ENCODE assay signal across 39 cellular contexts in genomic region chr15:55383687-55384086, GRCh38. TPM values are rescaled to one million over a fixed set of nuclear protein-coding genes. Genes with fewer than 3 reads are reported as not detected.
"Had no signal": no experiment of that assay in that cellular context is flagged by ENCODE, and none has a peak within 500 bp of the region (broad histone marks: within the 10 kb centered on the region; RNA-seq: fewer than 3 reads in every experiment).

No MANE protein-coding gene starts in this region.

- H3K27me3 ChIP-seq: ascending aorta, cardiac muscle cell had no signal

- H3K27me3 Mint-ChIP-seq: activated B cell treated with CpG ODN at 0.5 μM for 24 hours; activated CD4-positive, alpha-beta memory T cell treated with anti-CD3 and anti-CD28 coated beads for 36 hours; activated CD4-positive, alpha-beta T cell treated with anti-CD3 and anti-CD28 coated beads, Interleukin-2, amount 10 ng/mL, durations not matched to agents 24 days and 14 days; activated CD8-positive, alpha-beta memory T cell treated with anti-CD3 and anti-CD28 coated beads, Interleukin-2, amount 10 ng/mL, durations not matched to agents 7 days and 5 days; activated naive CD4-positive, alpha-beta T cell treated with anti-CD3 and anti-CD28 coated beads, Interleukin-2, amount 10 ng/mL, durations not matched to agents 7 days and 5 days; activated naive CD4-positive, alpha-beta T cell treated with anti-CD3 and anti-CD28 coated beads, Interleukin-2, amount 50 U/mL, for 24 hours; activated naive CD8-positive, alpha-beta T cell; activated naive CD8-positive, alpha-beta T cell treated with anti-CD3 and anti-CD28 coated beads, Interleukin-2, amount 10 ng/mL, durations not matched to agents 7 days and 5 days; activated naive CD8-positive, alpha-beta T cell treated with anti-CD3 and anti-CD28 coated beads, Interleukin-2, amount 50 U/mL, for 24 hours; brain; central memory CD8-positive, alpha-beta T cell; T-cell had no signal

- H3K9me3 ChIP-seq: ascending aorta had no signal

- DNase-seq: activated B cell treated with CpG ODN at 0.5 μM for 24 hours; activated CD4-positive, alpha-beta memory T cell treated with anti-CD3 and anti-CD28 coated beads for 36 hours; activated CD4-positive, alpha-beta T cell treated with anti-CD3 and anti-CD28 coated beads for 4 hours; activated CD4-positive, alpha-beta T cell treated with anti-CD3 and anti-CD28 coated beads, Interleukin-2, amount 10 ng/mL, durations not matched to agents 24 days and 14 days; activated CD4-positive, alpha-beta T cell treated with anti-CD3 and anti-CD28 coated beads, Interleukin-2, amount 50 U/mL, for 1 hour; activated CD4-positive, alpha-beta T cell treated with anti-CD3 and anti-CD28 coated beads, Interleukin-2, amount 50 U/mL, for 4 hours; activated CD4-positive, CD25-positive, alpha-beta regulatory T cell treated with anti-CD3 and anti-CD28 coated beads, Interleukin-2, amount 50 U/mL, for 72 hours; activated CD8-positive, alpha-beta memory T cell treated with anti-CD3 and anti-CD28 coated beads for 24 hours; activated CD8-positive, alpha-beta memory T cell treated with anti-CD3 and anti-CD28 coated beads, Interleukin-2, amount 10 ng/mL, durations not matched to agents 7 days and 5 days; activated CD8-positive, alpha-beta memory T cell treated with anti-CD3 and anti-CD28 coated beads, Interleukin-2, amount 50 U/mL, for 48 hours; activated CD8-positive, alpha-beta T cell treated with anti-CD3 and anti-CD28 coated beads, Interleukin-2, amount 10 ng/mL, durations not matched to agents 7 days and 5 days; activated effector memory CD4-positive, alpha-beta T cell treated with Interleukin-2 at 50 U/mL for 16 hours; activated gamma-delta T cell; activated naive CD4-positive, alpha-beta T cell treated with anti-CD3 and anti-CD28 coated beads, Interleukin-2, amount 10 ng/mL, durations not matched to agents 7 days and 5 days; activated naive CD4-positive, alpha-beta T cell treated with Interleukin-2 at 50 U/mL for 16 hours; activated naive CD8-positive, alpha-beta T cell treated with anti-CD3 and anti-CD28 coated beads, Interleukin-2, amount 10 ng/mL, durations not matched to agents 7 days and 5 days; activated naive CD8-positive, alpha-beta T cell treated with anti-CD3 and anti-CD28 coated beads, Interleukin-2, amount 50 U/mL, for 24 hours; activated T-cell treated with anti-CD3 and anti-CD28 coated beads, Interleukin-2, amount 50 U/mL, for 4 hours; activated T-cell treated with anti-CD3 and anti-CD28 coated beads, Interleukin-2, amount 50 U/mL, for 72 hours; amygdala; anterior cingulate cortex; caudate nucleus; cerebellar nuclear complex; T-cell; T-helper 2 cell; T-helper 9 cell had no signal

- ATAC-seq: activated CD8-positive, alpha-beta memory T cell treated with anti-CD3 and anti-CD28 coated beads, Interleukin-2, amount 10 ng/mL, durations not matched to agents 7 days and 5 days; activated CD8-positive, alpha-beta T cell treated with anti-CD3 and anti-CD28 coated beads, Interleukin-2, amount 10 ng/mL, durations not matched to agents 7 days and 5 days; activated naive CD8-positive, alpha-beta T cell treated with anti-CD3 and anti-CD28 coated beads, Interleukin-2, amount 50 U/mL, for 24 hours; activated T-cell treated with anti-CD3 and anti-CD28 coated beads, Interleukin-2, amount 50 U/mL, for 4 hours; activated T-cell treated with anti-CD3 and anti-CD28 coated beads, Interleukin-2, amount 50 U/mL, for 72 hours; T-cell had no signal

- H3K4me3 ChIP-seq: ascending aorta, cardiac muscle cell had no signal

- H3K4me3 Mint-ChIP-seq: activated B cell treated with CpG ODN at 0.5 μM for 24 hours; activated CD4-positive, alpha-beta memory T cell treated with anti-CD3 and anti-CD28 coated beads for 36 hours; activated CD4-positive, alpha-beta T cell treated with anti-CD3 and anti-CD28 coated beads, Interleukin-2, amount 10 ng/mL, durations not matched to agents 24 days and 14 days; activated CD8-positive, alpha-beta memory T cell treated with anti-CD3 and anti-CD28 coated beads, Interleukin-2, amount 10 ng/mL, durations not matched to agents 7 days and 5 days; activated CD8-positive, alpha-beta T cell treated with anti-CD3 and anti-CD28 coated beads, Interleukin-2, amount 10 ng/mL, durations not matched to agents 7 days and 5 days; activated naive CD4-positive, alpha-beta T cell treated with anti-CD3 and anti-CD28 coated beads, Interleukin-2, amount 10 ng/mL, durations not matched to agents 7 days and 5 days; activated naive CD4-positive, alpha-beta T cell treated with anti-CD3 and anti-CD28 coated beads, Interleukin-2, amount 50 U/mL, for 24 hours; activated naive CD8-positive, alpha-beta T cell; activated naive CD8-positive, alpha-beta T cell treated with anti-CD3 and anti-CD28 coated beads, Interleukin-2, amount 10 ng/mL, durations not matched to agents 7 days and 5 days; activated naive CD8-positive, alpha-beta T cell treated with anti-CD3 and anti-CD28 coated beads, Interleukin-2, amount 50 U/mL, for 24 hours; activated T-cell treated with anti-CD3 and anti-CD28 coated beads, Interleukin-2, amount 50 U/mL, for 4 hours; activated T-cell treated with anti-CD3 and anti-CD28 coated beads, Interleukin-2, amount 50 U/mL, for 72 hours; activated T-helper 1 cell treated with anti-CD3 and anti-CD28 coated beads, Interleukin-12 subunit alpha, Interleukin-12 subunit beta, Interleukin-2, Interleukin-4 antibody, amounts not matched to agents 30 ng/mL and 10 ng/mL and 1 ng/mL, durations not matched to agents 14 hours and 24 hours and 36 hours; brain; central memory CD8-positive, alpha-beta T cell; T-cell; T-helper 2 cell treated with Interferon-gamma antibody and Interleukin-4, amounts not matched to agents 5 μg/mL and 100 μg/mL, for 36 hours had no signal

- H3K27ac ChIP-seq: ascending aorta, cardiac muscle cell, VCaP had no signal

- H3K4me1 ChIP-seq: ascending aorta had no signal

- H3K27ac Mint-ChIP-seq: activated B cell treated with CpG ODN at 0.5 μM for 24 hours; activated CD4-positive, alpha-beta memory T cell treated with anti-CD3 and anti-CD28 coated beads for 36 hours; activated CD4-positive, alpha-beta T cell treated with anti-CD3 and anti-CD28 coated beads, Interleukin-2, amount 10 ng/mL, durations not matched to agents 24 days and 14 days; activated CD8-positive, alpha-beta memory T cell treated with anti-CD3 and anti-CD28 coated beads, Interleukin-2, amount 10 ng/mL, durations not matched to agents 7 days and 5 days; activated CD8-positive, alpha-beta T cell treated with anti-CD3 and anti-CD28 coated beads, Interleukin-2, amount 10 ng/mL, durations not matched to agents 7 days and 5 days; activated naive CD4-positive, alpha-beta T cell treated with anti-CD3 and anti-CD28 coated beads, Interleukin-2, amount 10 ng/mL, durations not matched to agents 7 days and 5 days; activated naive CD4-positive, alpha-beta T cell treated with anti-CD3 and anti-CD28 coated beads, Interleukin-2, amount 50 U/mL, for 24 hours; activated naive CD8-positive, alpha-beta T cell; activated naive CD8-positive, alpha-beta T cell treated with anti-CD3 and anti-CD28 coated beads, Interleukin-2, amount 10 ng/mL, durations not matched to agents 7 days and 5 days; activated naive CD8-positive, alpha-beta T cell treated with anti-CD3 and anti-CD28 coated beads, Interleukin-2, amount 50 U/mL, for 24 hours; activated T-cell treated with anti-CD3 and anti-CD28 coated beads, Interleukin-2, amount 50 U/mL, for 72 hours; activated T-helper 1 cell treated with anti-CD3 and anti-CD28 coated beads, Interleukin-12 subunit alpha, Interleukin-12 subunit beta, Interleukin-2, Interleukin-4 antibody, amounts not matched to agents 30 ng/mL and 10 ng/mL and 1 ng/mL, durations not matched to agents 14 hours and 24 hours and 36 hours; activated T-helper 2 cell treated with anti-CD3 and anti-CD28 coated beads, Interferon-gamma antibody, Interleukin-2, Interleukin-4, amounts not matched to agents 10 μg/mL and 5 μg/mL and 100 μg/mL, durations not matched to agents 14 hours and 24 hours and 36 hours; brain; T-cell; T-helper 2 cell treated with Interferon-gamma antibody and Interleukin-4, amounts not matched to agents 5 μg/mL and 100 μg/mL, for 36 hours had no signal

- FAIRE-seq: bronchial epithelial cell, TTC549 had no signal

- H3K4me1 Mint-ChIP-seq: activated B cell treated with CpG ODN at 0.5 μM for 24 hours; activated CD4-positive, alpha-beta T cell treated with anti-CD3 and anti-CD28 coated beads, Interleukin-2, amount 10 ng/mL, durations not matched to agents 24 days and 14 days; activated CD8-positive, alpha-beta memory T cell treated with anti-CD3 and anti-CD28 coated beads, Interleukin-2, amount 10 ng/mL, durations not matched to agents 7 days and 5 days; activated naive CD4-positive, alpha-beta T cell treated with anti-CD3 and anti-CD28 coated beads, Interleukin-2, amount 10 ng/mL, durations not matched to agents 7 days and 5 days; activated naive CD8-positive, alpha-beta T cell treated with anti-CD3 and anti-CD28 coated beads, Interleukin-2, amount 10 ng/mL, durations not matched to agents 7 days and 5 days; activated naive CD8-positive, alpha-beta T cell treated with anti-CD3 and anti-CD28 coated beads, Interleukin-2, amount 50 U/mL, for 24 hours; brain had no signal

- H3K9me3 Mint-ChIP-seq: activated B cell treated with CpG ODN at 0.5 μM for 24 hours; activated CD4-positive, alpha-beta memory T cell treated with anti-CD3 and anti-CD28 coated beads for 36 hours; activated CD4-positive, alpha-beta T cell treated with anti-CD3 and anti-CD28 coated beads, Interleukin-2, amount 10 ng/mL, durations not matched to agents 24 days and 14 days; activated naive CD4-positive, alpha-beta T cell treated with anti-CD3 and anti-CD28 coated beads, Interleukin-2, amount 10 ng/mL, durations not matched to agents 7 days and 5 days; activated naive CD4-positive, alpha-beta T cell treated with anti-CD3 and anti-CD28 coated beads, Interleukin-2, amount 50 U/mL, for 24 hours; activated naive CD8-positive, alpha-beta T cell treated with anti-CD3 and anti-CD28 coated beads, Interleukin-2, amount 10 ng/mL, durations not matched to agents 7 days and 5 days; activated naive CD8-positive, alpha-beta T cell treated with anti-CD3 and anti-CD28 coated beads, Interleukin-2, amount 50 U/mL, for 24 hours; activated T-cell treated with anti-CD3 and anti-CD28 coated beads, Interleukin-2, amount 50 U/mL, for 4 hours; activated T-cell treated with anti-CD3 and anti-CD28 coated beads, Interleukin-2, amount 50 U/mL, for 72 hours; activated T-helper 1 cell treated with anti-CD3 and anti-CD28 coated beads, Interleukin-12 subunit alpha, Interleukin-12 subunit beta, Interleukin-2, Interleukin-4 antibody, amounts not matched to agents 30 ng/mL and 10 ng/mL and 1 ng/mL, durations not matched to agents 14 hours and 24 hours and 36 hours; activated T-helper 2 cell treated with anti-CD3 and anti-CD28 coated beads, Interferon-gamma antibody, Interleukin-2, Interleukin-4, amounts not matched to agents 10 μg/mL and 5 μg/mL and 100 μg/mL, durations not matched to agents 14 hours and 24 hours and 36 hours; central memory CD8-positive, alpha-beta T cell; T-cell; T-helper 2 cell treated with Interferon-gamma antibody and Interleukin-4, amounts not matched to agents 5 μg/mL and 100 μg/mL, for 36 hours had no signal

RNA-seq across cellular contexts. Expression of gene PIERCE2, which starts 24.6 kb away (rescaled TPM):
- total RNA-seq: activated CD8-positive, alpha-beta memory T cell treated with anti-CD3 and anti-CD28 coated beads, Interleukin-2, amount 10 ng/mL, durations not matched to agents 7 days and 5 days; activated CD8-positive, alpha-beta T cell treated with anti-CD3 and anti-CD28 coated beads, Interleukin-2, amount 10 ng/mL, durations not matched to agents 7 days and 5 days; activated naive CD8-positive, alpha-beta T cell treated with anti-CD3 and anti-CD28 coated beads, Interleukin-2, amount 10 ng/mL, durations not matched to agents 7 days and 5 days; activated T-helper 1 cell treated with anti-CD3 and anti-CD28 coated beads, Interleukin-12 subunit alpha, Interleukin-12 subunit beta, Interleukin-2, Interleukin-4 antibody, amounts not matched to agents 30 ng/mL and 10 ng/mL and 1 ng/mL, durations not matched to agents 14 hours and 24 hours and 36 hours; activated T-helper 2 cell treated with anti-CD3 and anti-CD28 coated beads, Interferon-gamma antibody, Interleukin-2, Interleukin-4, amounts not matched to agents 10 μg/mL and 5 μg/mL and 100 μg/mL, durations not matched to agents 14 hours and 24 hours and 36 hours; ascending aorta; T-cell; T-helper 1 cell treated with Interleukin-12 subunit alpha and Interleukin-12 subunit beta and Interleukin-4 antibody, amounts not matched to agents 30 ng/mL and 1 ng/mL, for 36 hours had no signal
